11 cellular contexts compared by ENCODE assay signal in genomic region chr18:275486-275885, GRCh38.
"Had no signal": no experiment of that assay in that cellular context is flagged by ENCODE, and none has a peak within 500 bp of the region (broad histone marks: within the 10 kb centered on the region; RNA-seq: fewer than 3 reads in every experiment).

No MANE protein-coding gene starts in this region.

- H3K4me3 ChIP-seq: ovary had no signal

- H3K36me3 ChIP-seq: ovary had no signal

- H3K27me3 ChIP-seq: ovary had no signal

- H3K27ac ChIP-seq: epithelial cell of prostate, ovary had no signal

- DNase-seq: activated CD4-positive, alpha-beta T cell treated with anti-CD3 and anti-CD28 coated beads for 48 hours; activated naive CD4-positive, alpha-beta T cell treated with anti-CD3 and anti-CD28 coated beads, Interleukin-2, amount 10 ng/mL, durations not matched to agents 7 days and 5 days; activated T-cell treated with anti-CD3 and anti-CD28 coated beads for 4 hours; central memory CD4-positive, alpha-beta T cell; effector memory CD8-positive, alpha-beta T cell; left cardiac atrium; ovary; small intestine; SW 1271 had no signal

- ATAC-seq: effector memory CD8-positive, alpha-beta T cell; WTC11 had no signal
